1 cellular context compared by ENCODE assay signal in genomic region chr14:35123388-35123703, GRCh38.
TF ChIP-seq lines count a peak whose summit lies in the region.

No MANE protein-coding gene starts in this region.

TF ChIP-seq in SK-N-SH treated with all-trans-retinoic acid at 6 μM for 48 hours, 23 proteins besides CTCF, POLR2A, EP300 and RAD21 (continued from another document):
- no peak for TF ChIP-seq TSHZ2 (CRISPR knock-in tag; IDR thresholded peaks at IDR 0.05)
- TF ChIP-seq CSRNP3 (CRISPR knock-in tag; IDR thresholded peaks at IDR 0.05): no peak
